Comparison of ENCODE assay signal across 9 cellular contexts in genomic region chr2:62724886-62725711, GRCh38. TPM values are rescaled to one million over a fixed set of nuclear protein-coding genes. Genes with fewer than 3 reads are reported as not detected.
DNase-seq lines count a peak whose midpoint lies in the region; ATAC-seq and TF ChIP-seq lines count a peak whose summit lies in the region.
"Had no signal": no experiment of that assay in that cellular context is flagged by ENCODE, and none has a peak within 500 bp of the region (broad histone marks: within the 10 kb centered on the region; RNA-seq: fewer than 3 reads in every experiment).

No MANE protein-coding gene starts in this region.

- H3K36me3 ChIP-seq in right atrium auricular region (no peaks in the 10 kb centered on the region), subcutaneous abdominal adipose tissue (ENCODE audit: control insufficient read depth in 5 of 5, insufficient read depth in 5 of 5, low read length in 5 of 5) (no peaks in the 10 kb centered on the region)
- H3K36me3 ChIP-seq: heart right ventricle had no signal

- no peaks in the 10 kb centered on the region for H3K27me3 ChIP-seq in right atrium auricular region
- no peaks in the 10 kb centered on the region for H3K27me3 ChIP-seq in subcutaneous abdominal adipose tissue (ENCODE audit: control insufficient read depth in 5 of 5, insufficient read depth in 4 of 5, low read length in 5 of 5)
- H3K27me3 ChIP-seq: heart right ventricle had no signal

- in situ Hi-C loops in G401 (cut with HindIII; ENCODE audit: low sequenced_read_pairs): no loop called here

- no peak for TF ChIP-seq CTCF in right atrium auricular region (IDR thresholded peaks at IDR 0.05)

- ATAC-seq in Right ventricle myocardium inferior (peak; percentile 34), GM18505 (IDR thresholded peaks at IDR 0.05; ENCODE audit: unreplicated experiment) (no peak)

- H3K4me1 ChIP-seq in right atrium auricular region: peaks cover 0 to 14% of the 10 kb centered on the region in 2 donors
- peaks cover 0 to 31% (median 24%) of the 10 kb centered on the region in 5 donors for H3K4me1 ChIP-seq in subcutaneous abdominal adipose tissue (ENCODE audit: control insufficient read depth in 5 of 5, insufficient read depth in 5 of 5, low read length in 5 of 5)

- H3K9me3 ChIP-seq in right atrium auricular region: no peaks in the 10 kb centered on the region
- peaks cover 0 to 2% (median 0%) of the 10 kb centered on the region in 5 donors for H3K9me3 ChIP-seq in subcutaneous abdominal adipose tissue (ENCODE audit: control insufficient read depth in 5 of 5, low read length in 5 of 5)

- intact Hi-C loops in Right ventricle myocardium inferior (cut with DNase I): no loop called here

- TF ChIP-seq POLR2A in GM18505 (IDR thresholded peaks at IDR 0.05; ENCODE audit: borderline replicate concordance, extremely low read depth, insufficient read depth, insufficient read length): no peak

- peak; percentile 56 for DNase-seq in Right ventricle myocardium inferior (ENCODE audit: missing footprints)
- no peak for DNase-seq in right atrium auricular region (ENCODE audit: low spot score)
- DNase-seq in activated CD4-positive, alpha-beta T cell treated with anti-CD3 and anti-CD28 coated beads, Interleukin-2, amount 50 U/mL, for 1 hour: peak; percentile 10
- DNase-seq in hypothalamus (lab: John Stamatoyannopoulos, UW): peak in 38 of 51 donors; percentile 1 to 74 (median 34)
- no peak for DNase-seq in G401 (ENCODE audit: low spot score)
- DNase-seq in mucosa of gallbladder (ENCODE audit: low spot score): no peak
- DNase-seq: heart right ventricle had no signal

- H3K4me3 ChIP-seq in right atrium auricular region (no peak overlapping the region), subcutaneous abdominal adipose tissue (ENCODE audit: low read depth in 1 of 5, low read length in 5 of 5) (no peak overlapping the region)
- H3K4me3 ChIP-seq: heart right ventricle had no signal

- H3K9ac ChIP-seq in subcutaneous abdominal adipose tissue (ENCODE audit: low read length in 5 of 5): no peak overlapping the region

- H3K27ac ChIP-seq in right atrium auricular region (no peak overlapping the region), subcutaneous abdominal adipose tissue (ENCODE audit: low read depth, low read length) (peak overlapping the region; percentile 54)
- H3K27ac ChIP-seq: heart right ventricle had no signal

RNA-seq across cellular contexts. Expression of gene EHBP1, which starts 19.6 kb away (rescaled TPM):
- total RNA-seq in Right ventricle myocardium inferior (25.7 TPM), right atrium auricular region (10 to 100 TPM; 22.4 to 22.9 TPM), mucosa of gallbladder (101 TPM)
- 31.0 and 33.4 TPM in 2 replicates for total RNA-seq in G401 (2014; rRNA removed; shearing (Covaris generic))

Comparison
In these comparisons a context has a peak if more than half of its experiments do, and no peak if none do; other contexts are left out.
1. DNase-seq: peak in Right ventricle myocardium inferior (single experiment), activated CD4-positive, alpha-beta T cell treated with anti-CD3 and anti-CD28 coated beads, Interleukin-2, amount 50 U/mL, for 1 hour (single experiment) and hypothalamus (38 of 51); none in right atrium auricular region (single experiment), G401 (single experiment) and mucosa of gallbladder (single experiment).